ENCODE assay signal across 1 cellular context in the genomic region with DNA sequence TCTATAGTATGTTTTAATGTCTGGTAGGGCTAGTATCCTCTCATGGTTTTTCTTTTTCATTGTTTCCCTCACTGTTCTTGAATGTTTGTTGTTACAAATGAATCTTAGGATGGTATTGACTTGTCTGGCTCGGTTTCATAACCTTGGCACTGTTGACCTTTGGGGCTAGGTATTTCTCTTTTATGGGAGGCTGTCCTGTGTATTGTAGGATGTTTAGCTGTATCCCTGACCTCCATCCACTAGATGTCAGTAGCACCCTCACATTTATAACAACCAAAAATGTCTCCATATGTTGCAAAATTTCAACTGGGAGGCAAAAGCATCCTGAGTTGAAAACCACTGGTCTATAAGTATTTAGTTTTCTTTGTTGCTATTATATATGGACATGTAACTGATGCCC.
TF ChIP-seq lines count a peak whose summit lies in the region.

No MANE protein-coding gene starts in this region.

TF ChIP-seq in HepG2, 621 proteins besides CTCF, POLR2A, EP300 and RAD21 (continued from another document and continues in another):
- TF ChIP-seq, protein P1, sequence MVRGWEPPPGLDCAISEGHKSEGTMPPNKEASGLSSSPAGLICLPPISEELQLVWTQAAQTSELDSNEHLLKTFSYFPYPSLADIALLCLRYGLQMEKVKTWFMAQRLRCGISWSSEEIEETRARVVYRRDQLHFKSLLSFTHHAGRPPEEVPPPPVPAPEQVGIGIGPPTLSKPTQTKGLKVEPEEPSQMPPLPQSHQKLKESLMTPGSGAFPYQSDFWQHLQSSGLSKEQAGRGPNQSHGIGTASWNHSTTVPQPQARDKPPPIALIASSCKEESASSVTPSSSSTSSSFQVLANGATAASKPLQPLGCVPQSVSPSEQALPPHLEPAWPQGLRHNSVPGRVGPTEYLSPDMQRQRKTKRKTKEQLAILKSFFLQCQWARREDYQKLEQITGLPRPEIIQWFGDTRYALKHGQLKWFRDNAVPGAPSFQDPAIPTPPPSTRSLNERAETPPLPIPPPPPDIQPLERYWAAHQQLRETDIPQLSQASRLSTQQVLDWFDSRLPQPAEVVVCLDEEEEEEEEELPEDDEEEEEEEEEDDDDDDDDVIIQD (CRISPR knock-in tag; IDR thresholded peaks at IDR 0.05; ENCODE audit: low read depth): peak; percentile 85
- TF ChIP-seq HOXA7 (CRISPR knock-in tag; IDR thresholded peaks at IDR 0.05): no peak
- TF ChIP-seq, protein P2, sequence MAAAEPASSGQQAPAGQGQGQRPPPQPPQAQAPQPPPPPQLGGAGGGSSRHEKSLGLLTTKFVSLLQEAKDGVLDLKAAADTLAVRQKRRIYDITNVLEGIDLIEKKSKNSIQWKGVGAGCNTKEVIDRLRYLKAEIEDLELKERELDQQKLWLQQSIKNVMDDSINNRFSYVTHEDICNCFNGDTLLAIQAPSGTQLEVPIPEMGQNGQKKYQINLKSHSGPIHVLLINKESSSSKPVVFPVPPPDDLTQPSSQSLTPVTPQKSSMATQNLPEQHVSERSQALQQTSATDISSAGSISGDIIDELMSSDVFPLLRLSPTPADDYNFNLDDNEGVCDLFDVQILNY (CRISPR knock-in tag; conservative IDR thresholded peaks at IDR 0.05): no peak
- TF ChIP-seq, protein P3, sequence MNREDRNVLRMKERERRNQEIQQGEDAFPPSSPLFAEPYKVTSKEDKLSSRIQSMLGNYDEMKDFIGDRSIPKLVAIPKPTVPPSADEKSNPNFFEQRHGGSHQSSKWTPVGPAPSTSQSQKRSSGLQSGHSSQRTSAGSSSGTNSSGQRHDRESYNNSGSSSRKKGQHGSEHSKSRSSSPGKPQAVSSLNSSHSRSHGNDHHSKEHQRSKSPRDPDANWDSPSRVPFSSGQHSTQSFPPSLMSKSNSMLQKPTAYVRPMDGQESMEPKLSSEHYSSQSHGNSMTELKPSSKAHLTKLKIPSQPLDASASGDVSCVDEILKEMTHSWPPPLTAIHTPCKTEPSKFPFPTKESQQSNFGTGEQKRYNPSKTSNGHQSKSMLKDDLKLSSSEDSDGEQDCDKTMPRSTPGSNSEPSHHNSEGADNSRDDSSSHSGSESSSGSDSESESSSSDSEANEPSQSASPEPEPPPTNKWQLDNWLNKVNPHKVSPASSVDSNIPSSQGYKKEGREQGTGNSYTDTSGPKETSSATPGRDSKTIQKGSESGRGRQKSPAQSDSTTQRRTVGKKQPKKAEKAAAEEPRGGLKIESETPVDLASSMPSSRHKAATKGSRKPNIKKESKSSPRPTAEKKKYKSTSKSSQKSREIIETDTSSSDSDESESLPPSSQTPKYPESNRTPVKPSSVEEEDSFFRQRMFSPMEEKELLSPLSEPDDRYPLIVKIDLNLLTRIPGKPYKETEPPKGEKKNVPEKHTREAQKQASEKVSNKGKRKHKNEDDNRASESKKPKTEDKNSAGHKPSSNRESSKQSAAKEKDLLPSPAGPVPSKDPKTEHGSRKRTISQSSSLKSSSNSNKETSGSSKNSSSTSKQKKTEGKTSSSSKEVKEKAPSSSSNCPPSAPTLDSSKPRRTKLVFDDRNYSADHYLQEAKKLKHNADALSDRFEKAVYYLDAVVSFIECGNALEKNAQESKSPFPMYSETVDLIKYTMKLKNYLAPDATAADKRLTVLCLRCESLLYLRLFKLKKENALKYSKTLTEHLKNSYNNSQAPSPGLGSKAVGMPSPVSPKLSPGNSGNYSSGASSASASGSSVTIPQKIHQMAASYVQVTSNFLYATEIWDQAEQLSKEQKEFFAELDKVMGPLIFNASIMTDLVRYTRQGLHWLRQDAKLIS (CRISPR knock-in tag; IDR thresholded peaks at IDR 0.05): no peak
- no peak for TF ChIP-seq PCBP1 (IDR thresholded peaks at IDR 0.05; ENCODE audit: borderline replicate concordance, low read depth, low read length)
- no peak for TF ChIP-seq ZNF543 (CRISPR knock-in tag; IDR thresholded peaks at IDR 0.05)
- TF ChIP-seq MLLT10 (CRISPR knock-in tag; IDR thresholded peaks at IDR 0.05): no peak
- no peak for TF ChIP-seq ZMAT3 (CRISPR knock-in tag; conservative IDR thresholded peaks at IDR 0.05)
- TF ChIP-seq, protein P4, sequence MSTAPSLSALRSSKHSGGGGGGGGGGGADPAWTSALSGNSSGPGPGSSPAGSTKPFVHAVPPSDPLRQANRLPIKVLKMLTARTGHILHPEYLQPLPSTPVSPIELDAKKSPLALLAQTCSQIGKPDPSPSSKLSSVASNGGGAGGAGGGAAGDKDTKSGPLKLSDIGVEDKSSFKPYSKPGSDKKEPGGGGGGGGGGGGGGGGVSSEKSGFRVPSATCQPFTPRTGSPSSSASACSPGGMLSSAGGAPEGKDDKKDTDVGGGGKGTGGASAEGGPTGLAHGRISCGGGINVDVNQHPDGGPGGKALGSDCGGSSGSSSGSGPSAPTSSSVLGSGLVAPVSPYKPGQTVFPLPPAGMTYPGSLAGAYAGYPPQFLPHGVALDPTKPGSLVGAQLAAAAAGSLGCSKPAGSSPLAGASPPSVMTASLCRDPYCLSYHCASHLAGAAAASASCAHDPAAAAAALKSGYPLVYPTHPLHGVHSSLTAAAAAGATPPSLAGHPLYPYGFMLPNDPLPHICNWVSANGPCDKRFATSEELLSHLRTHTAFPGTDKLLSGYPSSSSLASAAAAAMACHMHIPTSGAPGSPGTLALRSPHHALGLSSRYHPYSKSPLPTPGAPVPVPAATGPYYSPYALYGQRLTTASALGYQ (CRISPR knock-in tag; IDR thresholded peaks at IDR 0.05): no peak
- TF ChIP-seq TBX2 (CRISPR knock-in tag; IDR thresholded peaks at IDR 0.05; ENCODE audit: borderline replicate concordance): no peak
- TF ChIP-seq SP5 (CRISPR knock-in tag; IDR thresholded peaks at IDR 0.05; ENCODE audit: borderline replicate concordance, low read depth): no peak
- TF ChIP-seq FOXO1 (CRISPR knock-in tag; IDR thresholded peaks at IDR 0.05): no peak; the same call in 1 of the 2 replicates
- TF ChIP-seq ZNF530 (CRISPR knock-in tag; IDR thresholded peaks at IDR 0.05; ENCODE audit: low read depth): no peak
- TF ChIP-seq ZMYM2 (CRISPR knock-in tag; IDR thresholded peaks at IDR 0.05): no peak
- TF ChIP-seq TOE1 (CRISPR knock-in tag; IDR thresholded peaks at IDR 0.05): peak; percentile 38; the same call in 1 of the 2 replicates
- TF ChIP-seq ZNF761 (CRISPR knock-in tag; conservative IDR thresholded peaks at IDR 0.05): no peak
- TF ChIP-seq, protein P5, sequence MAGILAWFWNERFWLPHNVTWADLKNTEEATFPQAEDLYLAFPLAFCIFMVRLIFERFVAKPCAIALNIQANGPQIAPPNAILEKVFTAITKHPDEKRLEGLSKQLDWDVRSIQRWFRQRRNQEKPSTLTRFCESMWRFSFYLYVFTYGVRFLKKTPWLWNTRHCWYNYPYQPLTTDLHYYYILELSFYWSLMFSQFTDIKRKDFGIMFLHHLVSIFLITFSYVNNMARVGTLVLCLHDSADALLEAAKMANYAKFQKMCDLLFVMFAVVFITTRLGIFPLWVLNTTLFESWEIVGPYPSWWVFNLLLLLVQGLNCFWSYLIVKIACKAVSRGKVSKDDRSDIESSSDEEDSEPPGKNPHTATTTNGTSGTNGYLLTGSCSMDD (CRISPR knock-in tag; IDR thresholded peaks at IDR 0.05): no peak
- TF ChIP-seq, protein P6, sequence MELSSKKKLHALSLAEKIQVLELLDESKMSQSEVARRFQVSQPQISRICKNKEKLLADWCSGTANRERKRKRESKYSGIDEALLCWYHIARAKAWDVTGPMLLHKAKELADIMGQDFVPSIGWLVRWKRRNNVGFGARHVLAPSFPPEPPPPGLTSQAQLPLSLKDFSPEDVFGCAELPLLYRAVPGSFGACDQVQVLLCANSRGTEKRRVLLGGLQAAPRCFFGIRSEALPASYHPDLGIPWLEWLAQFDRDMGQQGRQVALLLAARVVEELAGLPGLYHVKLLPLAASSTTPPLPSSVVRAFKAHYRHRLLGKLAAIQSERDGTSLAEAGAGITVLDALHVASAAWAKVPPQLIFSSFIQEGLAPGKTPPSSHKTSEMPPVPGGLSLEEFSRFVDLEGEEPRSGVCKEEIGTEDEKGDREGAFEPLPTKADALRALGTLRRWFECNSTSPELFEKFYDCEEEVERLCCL (CRISPR knock-in tag; IDR thresholded peaks at IDR 0.05; ENCODE audit: borderline replicate concordance): no peak
- no peak for TF ChIP-seq ZNF564 (CRISPR knock-in tag; IDR thresholded peaks at IDR 0.05)
- no peak for TF ChIP-seq ZNF883 (CRISPR knock-in tag; IDR thresholded peaks at IDR 0.05; ENCODE audit: not compliant biosample characterization)
- TF ChIP-seq ZNF24 (IDR thresholded peaks at IDR 0.05): 0 out of 2 replicates have a peak, but pooled peaks have one; percentile 35
- TF ChIP-seq REXO4 (CRISPR knock-in tag; IDR thresholded peaks at IDR 0.05; ENCODE audit: borderline replicate concordance): no peak
- no peak for TF ChIP-seq ZNF17 (CRISPR knock-in tag; IDR thresholded peaks at IDR 0.05)
- TF ChIP-seq, protein P7, sequence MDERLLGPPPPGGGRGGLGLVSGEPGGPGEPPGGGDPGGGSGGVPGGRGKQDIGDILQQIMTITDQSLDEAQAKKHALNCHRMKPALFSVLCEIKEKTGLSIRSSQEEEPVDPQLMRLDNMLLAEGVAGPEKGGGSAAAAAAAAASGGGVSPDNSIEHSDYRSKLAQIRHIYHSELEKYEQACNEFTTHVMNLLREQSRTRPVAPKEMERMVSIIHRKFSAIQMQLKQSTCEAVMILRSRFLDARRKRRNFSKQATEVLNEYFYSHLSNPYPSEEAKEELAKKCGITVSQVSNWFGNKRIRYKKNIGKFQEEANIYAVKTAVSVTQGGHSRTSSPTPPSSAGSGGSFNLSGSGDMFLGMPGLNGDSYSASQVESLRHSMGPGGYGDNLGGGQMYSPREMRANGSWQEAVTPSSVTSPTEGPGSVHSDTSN (CRISPR knock-in tag; IDR thresholded peaks at IDR 0.05): no peak
- no peak for TF ChIP-seq ZNF605 (CRISPR knock-in tag; IDR thresholded peaks at IDR 0.05)
- peak; percentile 89 for TF ChIP-seq FOXK1 (CRISPR knock-in tag; IDR thresholded peaks at IDR 0.05; ENCODE audit: borderline replicate concordance, low read depth)
- TF ChIP-seq ZSCAN30 (CRISPR knock-in tag; IDR thresholded peaks at IDR 0.05): no peak
- no peak for TF ChIP-seq ZNF496 (CRISPR knock-in tag; IDR thresholded peaks at IDR 0.05; ENCODE audit: insufficient replicate concordance)
- no peak for TF ChIP-seq JDP2 (CRISPR knock-in tag; IDR thresholded peaks at IDR 0.05; ENCODE audit: borderline replicate concordance)
- TF ChIP-seq, protein P8, sequence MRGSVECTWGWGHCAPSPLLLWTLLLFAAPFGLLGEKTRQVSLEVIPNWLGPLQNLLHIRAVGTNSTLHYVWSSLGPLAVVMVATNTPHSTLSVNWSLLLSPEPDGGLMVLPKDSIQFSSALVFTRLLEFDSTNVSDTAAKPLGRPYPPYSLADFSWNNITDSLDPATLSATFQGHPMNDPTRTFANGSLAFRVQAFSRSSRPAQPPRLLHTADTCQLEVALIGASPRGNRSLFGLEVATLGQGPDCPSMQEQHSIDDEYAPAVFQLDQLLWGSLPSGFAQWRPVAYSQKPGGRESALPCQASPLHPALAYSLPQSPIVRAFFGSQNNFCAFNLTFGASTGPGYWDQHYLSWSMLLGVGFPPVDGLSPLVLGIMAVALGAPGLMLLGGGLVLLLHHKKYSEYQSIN (CRISPR knock-in tag; IDR thresholded peaks at IDR 0.05; ENCODE audit: borderline replicate concordance): no peak
- TF ChIP-seq ZFX (CRISPR knock-in tag; IDR thresholded peaks at IDR 0.05; ENCODE audit: low read depth): no peak
- TF ChIP-seq NR2F1 (CRISPR knock-in tag; IDR thresholded peaks at IDR 0.05): peak; percentile 91 to 95
- TF ChIP-seq FIP1L1 (IDR thresholded peaks at IDR 0.05; ENCODE audit: borderline replicate concordance, insufficient read depth, low read depth, low read length): no peak
- no peak for TF ChIP-seq SALL2 (CRISPR knock-in tag; IDR thresholded peaks at IDR 0.05)
- TF ChIP-seq GTF3A (CRISPR knock-in tag; conservative IDR thresholded peaks at IDR 0.05): no peak
- no peak for TF ChIP-seq MTA3 (CRISPR knock-in tag; IDR thresholded peaks at IDR 0.05)
- no peak for TF ChIP-seq SRSF1 (optimal IDR thresholded peaks at IDR 0.05; ENCODE audit: low read depth, low read length)
- no peak for TF ChIP-seq RORA (CRISPR knock-in tag; IDR thresholded peaks at IDR 0.05)
- TF ChIP-seq, protein P9, sequence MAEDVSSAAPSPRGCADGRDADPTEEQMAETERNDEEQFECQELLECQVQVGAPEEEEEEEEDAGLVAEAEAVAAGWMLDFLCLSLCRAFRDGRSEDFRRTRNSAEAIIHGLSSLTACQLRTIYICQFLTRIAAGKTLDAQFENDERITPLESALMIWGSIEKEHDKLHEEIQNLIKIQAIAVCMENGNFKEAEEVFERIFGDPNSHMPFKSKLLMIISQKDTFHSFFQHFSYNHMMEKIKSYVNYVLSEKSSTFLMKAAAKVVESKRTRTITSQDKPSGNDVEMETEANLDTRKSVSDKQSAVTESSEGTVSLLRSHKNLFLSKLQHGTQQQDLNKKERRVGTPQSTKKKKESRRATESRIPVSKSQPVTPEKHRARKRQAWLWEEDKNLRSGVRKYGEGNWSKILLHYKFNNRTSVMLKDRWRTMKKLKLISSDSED (CRISPR knock-in tag; IDR thresholded peaks at IDR 0.05): no peak
- no peak for TF ChIP-seq NAIF1 (CRISPR knock-in tag; IDR thresholded peaks at IDR 0.05; ENCODE audit: borderline replicate concordance)
- TF ChIP-seq ZNF556 (CRISPR knock-in tag; IDR thresholded peaks at IDR 0.05; ENCODE audit: borderline replicate concordance): no peak
- TF ChIP-seq, protein P10, sequence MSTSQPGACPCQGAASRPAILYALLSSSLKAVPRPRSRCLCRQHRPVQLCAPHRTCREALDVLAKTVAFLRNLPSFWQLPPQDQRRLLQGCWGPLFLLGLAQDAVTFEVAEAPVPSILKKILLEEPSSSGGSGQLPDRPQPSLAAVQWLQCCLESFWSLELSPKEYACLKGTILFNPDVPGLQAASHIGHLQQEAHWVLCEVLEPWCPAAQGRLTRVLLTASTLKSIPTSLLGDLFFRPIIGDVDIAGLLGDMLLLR (CRISPR knock-in tag; IDR thresholded peaks at IDR 0.05): no peak
- TF ChIP-seq MBD4 (IDR thresholded peaks at IDR 0.05; ENCODE audit: borderline replicate concordance, low read length): no peak
- TF ChIP-seq MAZ (IDR thresholded peaks at IDR 0.05; ENCODE audit: borderline replicate concordance, low read depth, low read length): no peak
- TF ChIP-seq MAZ (CRISPR knock-in tag; IDR thresholded peaks at IDR 0.05; ENCODE audit: low read depth): peak; percentile 42; the same call in 1 of the 2 replicates
